8 cellular contexts compared by ENCODE assay signal in the genomic region with DNA sequence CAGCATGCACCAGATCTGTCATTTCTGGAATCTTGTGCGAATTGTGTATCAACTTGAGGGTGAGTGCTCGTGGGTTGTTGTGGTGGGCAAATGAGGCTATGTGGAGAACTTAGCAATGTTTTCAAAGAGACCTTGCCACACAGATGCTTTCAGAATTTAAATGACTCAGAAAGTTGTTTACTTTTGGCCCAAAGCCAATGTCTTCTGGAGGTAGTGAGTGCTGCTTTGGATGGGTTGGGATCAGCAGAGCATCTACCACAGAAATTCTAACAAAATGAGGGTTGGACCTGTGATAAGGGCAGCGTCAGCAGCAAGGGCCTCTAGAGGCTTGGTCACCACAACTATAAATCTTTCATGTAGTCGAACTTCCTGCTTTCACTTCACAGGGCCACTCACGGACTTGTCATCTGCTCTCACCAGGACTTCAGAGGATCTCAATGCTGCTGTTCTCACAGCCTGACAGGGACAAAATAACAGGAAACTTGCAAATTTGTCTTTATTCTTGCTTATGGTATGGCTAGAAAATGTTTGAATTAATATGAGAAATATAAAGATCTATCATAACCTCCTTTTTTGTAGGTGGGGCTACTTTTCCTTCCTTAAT.
DNase-seq lines count a peak whose midpoint lies in the region; ATAC-seq, FAIRE-seq and TF ChIP-seq lines count a peak whose summit lies in the region.

No MANE protein-coding gene starts in this region.

- H2AFZ ChIP-seq in K562 (ENCODE audit: low read depth, low read length), result peak overlapping the region; percentile 75; the same call in 1 of the 2 replicates

- TF ChIP-seq POLR2A in K562 (conservative IDR thresholded peaks at IDR 0.05), result no peak

- peaks cover 6 to 14% of the 10 kb centered on the region in 2 experiments; a peak in 4 of 5 replicates for H3K4me1 ChIP-seq in K562 (replicated peaks in 1 of 2; ENCODE audit: control insufficient read depth in 2 of 2, insufficient read depth in 2 of 2, low read length in 2 of 2)

- 5% methylated on average over 5 of the region's 5 CpGs for WGBS in K562 (ENCODE audit: insufficient coverage, low coverage, missing lambda C conversion rate)

- H3K27me3 Mint-ChIP-seq in Calu3 (ENCODE audit: unreplicated experiment) (peaks cover 14% of the 10 kb centered on the region), nephron progenitor cell (ENCODE audit: low read depth, poor library complexity) (no peaks in the 10 kb centered on the region)

- no peaks in the 10 kb centered on the region for H3K9me3 Mint-ChIP-seq in Calu3 (ENCODE audit: low read depth, unreplicated experiment)
- no peaks in the 10 kb centered on the region for H3K9me3 Mint-ChIP-seq in nephron progenitor cell

- intact Hi-C loops in Calu3 (cut with micrococcal nuclease; ENCODE audit: unreplicated experiment) (loop anchor here (5.0 to 10.0 kb wide), 3 partner anchors 48 to 276 kb away; no protein-coding TSS in a partner anchor), K562 (cut with micrococcal nuclease) (no loop called here)

- TF ChIP-seq CTCF in Calu3 (IDR thresholded peaks at IDR 0.05; ENCODE audit: unreplicated experiment), result no peak
- TF ChIP-seq CTCF in K562 (IDR thresholded peaks at IDR 0.05 in 2 of 3, conservative IDR thresholded peaks at IDR 0.05 in 1 of 3; ENCODE audit: insufficient read depth in 2 of 3, low read depth in 1 of 3, low read length in 3 of 3), result no peak
- no peak for TF ChIP-seq CTCF in nephron progenitor cell (IDR thresholded peaks at IDR 0.05)

- no peaks in the 10 kb centered on the region for H3K36me3 ChIP-seq in K562 (ENCODE audit: control insufficient read depth, insufficient read depth, low read length)

- TF ChIP-seq EP300 in K562 (IDR thresholded peaks at IDR 0.05; ENCODE audit: low read length), result 0 out of 2 replicates have a peak, but pooled peaks have one; percentile 26

- TF ChIP-seq RAD21 in K562 (CRISPR knock-in tag; conservative IDR thresholded peaks at IDR 0.05 in 1 of 2, IDR thresholded peaks at IDR 0.05 in 1 of 2), result peak in 1 of 2 experiments; percentile 10; a peak in 1 of 4 replicates

- H3K27ac Mint-ChIP-seq in Calu3 (ENCODE audit: unreplicated experiment), result no peak overlapping the region
- peak overlapping the region; percentile 87 for H3K27ac Mint-ChIP-seq in nephron progenitor cell

- BruUV-seq in Calu3 (replicated peaks; lab: Mats Ljungman, UMichigan) (no TSS peak), K562 (replicated peaks; lab: Mats Ljungman, UMichigan) (no TSS peak)

- peak overlapping the region; percentile 46; the same call in 1 of the 2 replicates for H3K4me2 ChIP-seq in K562 (ENCODE audit: insufficient read depth, low read length)

- H3K9me3 ChIP-seq in K562 (replicated peaks; ENCODE audit: control insufficient read depth, insufficient read depth, low read depth, low read length), result no peaks in the 10 kb centered on the region

- POLR2A ChIA-PET in K562 (lab: Yijun Ruan, JAX), result no interaction called here

- no peak overlapping the region for H3K4me3 Mint-ChIP-seq in Calu3 (ENCODE audit: low read depth, unreplicated experiment)
- H3K4me3 Mint-ChIP-seq in nephron progenitor cell, result no peak overlapping the region

- H3K9ac ChIP-seq in K562 (ENCODE audit: insufficient read depth in 1 of 2, low read depth in 2 of 2, low read length in 2 of 2), result no peak overlapping the region; a peak in 1 of 4 replicates

- in situ Hi-C loops in K562 (cut with MboI) (no loop called here), G401 (cut with HindIII; ENCODE audit: low sequenced_read_pairs) (no loop called here)

- H3K27me3 ChIP-seq in K562 (ENCODE audit: control insufficient read depth in 2 of 2, insufficient read depth in 2 of 2, low read length in 2 of 2), result no peaks in the 10 kb centered on the region

- no peaks in the 10 kb centered on the region for H3K9me1 ChIP-seq in K562 (ENCODE audit: control insufficient read depth, insufficient read depth, low read length)

- no peaks in the 10 kb centered on the region for H4K20me1 ChIP-seq in K562 (replicated peaks; ENCODE audit: control insufficient read depth, insufficient read depth, low read length)

- DNase-seq in Calu3, result peak; percentile 25
- peak; percentile 60 for DNase-seq in NCI-H2171 treated with DMSO at 0.1 percent for 48 hours (lab: John Stamatoyannopoulos, UW)
- peak; percentile 19 to 73 (median 42) for DNase-seq in K562 (ENCODE audit: extremely low read depth in 1 of 4, low spot score in 3 of 4)
- DNase-seq in nephron progenitor cell, result no peak
- no peak for DNase-seq in G401 (ENCODE audit: low spot score)
- no peak for DNase-seq in occipital lobe (lab: John Stamatoyannopoulos, UW)

- peaks cover 54% of the 10 kb centered on the region for H3K4me1 Mint-ChIP-seq in Calu3 (ENCODE audit: low read depth, unreplicated experiment)
- H3K4me1 Mint-ChIP-seq in nephron progenitor cell, result peaks cover 80% of the 10 kb centered on the region

- ATAC-seq in GM18867 (IDR thresholded peaks at IDR 0.05; ENCODE audit: unreplicated experiment) (peak; percentile 96), HG02943 (IDR thresholded peaks at IDR 0.05; ENCODE audit: low read depth, unreplicated experiment) (peak; percentile 79), K562 (peak; percentile 93)

- FAIRE-seq in K562 (lab: Jason Lieb, UNC), result peak; percentile 95

- H3K4me3 ChIP-seq in K562, result no peak overlapping the region

- H3K79me2 ChIP-seq in K562 (ENCODE audit: control insufficient read depth, insufficient read depth, low read length), result no peaks in the 10 kb centered on the region

- CTCF ChIA-PET in Calu3 (lab: Charles Lee) (no interaction called here), K562 (lab: Yijun Ruan, JAX; ENCODE audit: low intra/inter-chr PET ratio) (no interaction called here)

- H3K36me3 Mint-ChIP-seq in Calu3 (ENCODE audit: insufficient read depth, unreplicated experiment), result no peaks in the 10 kb centered on the region
- H3K36me3 Mint-ChIP-seq in nephron progenitor cell (ENCODE audit: low read depth), result no peaks in the 10 kb centered on the region

- H3K27ac ChIP-seq in K562 (ENCODE audit: extremely low read depth, low read depth, low read length), result peak overlapping the region; percentile 32; the same call in 1 of the 3 replicates

TF ChIP-seq in K562, 482 proteins besides CTCF, POLR2A, EP300 and RAD21 (continues in another document):
- TF ChIP-seq POLR2H (tag; IDR thresholded peaks at IDR 0.05; ENCODE audit: low read depth) (peak; percentile 51; the same call in 1 of the 2 replicates), ZMIZ1 (IDR thresholded peaks at IDR 0.05; ENCODE audit: low read depth in 2 of 2, low read length in 2 of 2) (peak in 1 of 2 experiments; percentile 22; a peak in 1 of 4 replicates), NFYB (IDR thresholded peaks at IDR 0.05; ENCODE audit: extremely low read depth, insufficient read length) (no peak), ATF2 (CRISPR knock-in tag; IDR thresholded peaks at IDR 0.05) (no peak), NCOR1 (IDR thresholded peaks at IDR 0.05) (0 out of 2 replicates have a peak, but pooled peaks have one; percentile 16), CBFA2T3 (IDR thresholded peaks at IDR 0.05) (peak; percentile 44)
- TF ChIP-seq, protein P1, sequence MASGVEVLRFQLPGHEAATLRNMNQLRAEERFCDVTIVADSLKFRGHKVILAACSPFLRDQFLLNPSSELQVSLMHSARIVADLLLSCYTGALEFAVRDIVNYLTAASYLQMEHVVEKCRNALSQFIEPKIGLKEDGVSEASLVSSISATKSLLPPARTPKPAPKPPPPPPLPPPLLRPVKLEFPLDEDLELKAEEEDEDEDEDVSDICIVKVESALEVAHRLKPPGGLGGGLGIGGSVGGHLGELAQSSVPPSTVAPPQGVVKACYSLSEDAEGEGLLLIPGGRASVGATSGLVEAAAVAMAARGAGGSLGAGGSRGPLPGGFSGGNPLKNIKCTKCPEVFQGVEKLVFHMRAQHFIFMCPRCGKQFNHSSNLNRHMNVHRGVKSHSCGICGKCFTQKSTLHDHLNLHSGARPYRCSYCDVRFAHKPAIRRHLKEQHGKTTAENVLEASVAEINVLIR (CRISPR knock-in tag; IDR thresholded peaks at IDR 0.05), result 0 out of 2 replicates have a peak, but pooled peaks have one; percentile 19

Comparison
In these comparisons a context has a peak if more than half of its experiments do, and no peak if none do; other contexts are left out.
1. DNase-seq: peak in Calu3 (single experiment), NCI-H2171 treated with DMSO at 0.1 percent for 48 hours (single experiment) and K562 (4 of 4); none in nephron progenitor cell (single experiment), G401 (single experiment) and occipital lobe (single experiment).
2. Peak in every context shown above with its lines, with median percentiles within 50 percentile points of each other: ATAC-seq.